1 cellular context compared by ENCODE assay signal in the genomic region with DNA sequence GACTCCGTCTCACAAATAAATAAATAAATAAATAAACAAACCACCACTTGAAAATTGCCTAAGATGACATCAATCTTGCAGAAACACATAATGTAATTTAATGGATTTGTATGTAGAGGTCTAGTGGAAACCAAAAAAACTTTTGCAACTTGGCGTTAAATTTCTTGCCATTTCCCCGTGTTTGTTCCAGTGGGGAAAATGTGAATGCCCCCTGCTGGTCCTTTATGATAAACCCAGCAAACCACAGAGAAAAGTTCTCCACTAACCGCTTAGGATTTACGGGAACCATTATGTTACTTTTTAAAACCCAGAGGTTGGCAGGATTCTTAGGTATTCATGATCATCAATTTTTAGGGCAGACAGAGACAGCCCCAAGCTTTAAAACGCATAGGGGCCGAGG.
TF ChIP-seq lines count a peak whose summit lies in the region.

No MANE protein-coding gene starts in this region.

TF ChIP-seq in GM12878, 131 proteins besides CTCF, POLR2A, EP300 and RAD21:
- TF ChIP-seq TARDBP (IDR thresholded peaks at IDR 0.05; ENCODE audit: borderline replicate concordance) = no peak
- no peak for TF ChIP-seq NFXL1 (IDR thresholded peaks at IDR 0.05; ENCODE audit: borderline replicate concordance)
- no peak for TF ChIP-seq HDGF (IDR thresholded peaks at IDR 0.05)
- TF ChIP-seq, protein P1, sequence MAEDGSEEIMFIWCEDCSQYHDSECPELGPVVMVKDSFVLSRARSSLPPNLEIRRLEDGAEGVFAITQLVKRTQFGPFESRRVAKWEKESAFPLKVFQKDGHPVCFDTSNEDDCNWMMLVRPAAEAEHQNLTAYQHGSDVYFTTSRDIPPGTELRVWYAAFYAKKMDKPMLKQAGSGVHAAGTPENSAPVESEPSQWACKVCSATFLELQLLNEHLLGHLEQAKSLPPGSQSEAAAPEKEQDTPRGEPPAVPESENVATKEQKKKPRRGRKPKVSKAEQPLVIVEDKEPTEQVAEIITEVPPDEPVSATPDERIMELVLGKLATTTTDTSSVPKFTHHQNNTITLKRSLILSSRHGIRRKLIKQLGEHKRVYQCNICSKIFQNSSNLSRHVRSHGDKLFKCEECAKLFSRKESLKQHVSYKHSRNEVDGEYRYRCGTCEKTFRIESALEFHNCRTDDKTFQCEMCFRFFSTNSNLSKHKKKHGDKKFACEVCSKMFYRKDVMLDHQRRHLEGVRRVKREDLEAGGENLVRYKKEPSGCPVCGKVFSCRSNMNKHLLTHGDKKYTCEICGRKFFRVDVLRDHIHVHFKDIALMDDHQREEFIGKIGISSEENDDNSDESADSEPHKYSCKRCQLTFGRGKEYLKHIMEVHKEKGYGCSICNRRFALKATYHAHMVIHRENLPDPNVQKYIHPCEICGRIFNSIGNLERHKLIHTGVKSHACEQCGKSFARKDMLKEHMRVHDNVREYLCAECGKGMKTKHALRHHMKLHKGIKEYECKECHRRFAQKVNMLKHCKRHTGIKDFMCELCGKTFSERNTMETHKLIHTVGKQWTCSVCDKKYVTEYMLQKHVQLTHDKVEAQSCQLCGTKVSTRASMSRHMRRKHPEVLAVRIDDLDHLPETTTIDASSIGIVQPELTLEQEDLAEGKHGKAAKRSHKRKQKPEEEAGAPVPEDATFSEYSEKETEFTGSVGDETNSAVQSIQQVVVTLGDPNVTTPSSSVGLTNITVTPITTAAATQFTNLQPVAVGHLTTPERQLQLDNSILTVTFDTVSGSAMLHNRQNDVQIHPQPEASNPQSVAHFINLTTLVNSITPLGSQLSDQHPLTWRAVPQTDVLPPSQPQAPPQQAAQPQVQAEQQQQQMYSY (CRISPR knock-in tag; IDR thresholded peaks at IDR 0.05) = no peak
- TF ChIP-seq, protein P2, sequence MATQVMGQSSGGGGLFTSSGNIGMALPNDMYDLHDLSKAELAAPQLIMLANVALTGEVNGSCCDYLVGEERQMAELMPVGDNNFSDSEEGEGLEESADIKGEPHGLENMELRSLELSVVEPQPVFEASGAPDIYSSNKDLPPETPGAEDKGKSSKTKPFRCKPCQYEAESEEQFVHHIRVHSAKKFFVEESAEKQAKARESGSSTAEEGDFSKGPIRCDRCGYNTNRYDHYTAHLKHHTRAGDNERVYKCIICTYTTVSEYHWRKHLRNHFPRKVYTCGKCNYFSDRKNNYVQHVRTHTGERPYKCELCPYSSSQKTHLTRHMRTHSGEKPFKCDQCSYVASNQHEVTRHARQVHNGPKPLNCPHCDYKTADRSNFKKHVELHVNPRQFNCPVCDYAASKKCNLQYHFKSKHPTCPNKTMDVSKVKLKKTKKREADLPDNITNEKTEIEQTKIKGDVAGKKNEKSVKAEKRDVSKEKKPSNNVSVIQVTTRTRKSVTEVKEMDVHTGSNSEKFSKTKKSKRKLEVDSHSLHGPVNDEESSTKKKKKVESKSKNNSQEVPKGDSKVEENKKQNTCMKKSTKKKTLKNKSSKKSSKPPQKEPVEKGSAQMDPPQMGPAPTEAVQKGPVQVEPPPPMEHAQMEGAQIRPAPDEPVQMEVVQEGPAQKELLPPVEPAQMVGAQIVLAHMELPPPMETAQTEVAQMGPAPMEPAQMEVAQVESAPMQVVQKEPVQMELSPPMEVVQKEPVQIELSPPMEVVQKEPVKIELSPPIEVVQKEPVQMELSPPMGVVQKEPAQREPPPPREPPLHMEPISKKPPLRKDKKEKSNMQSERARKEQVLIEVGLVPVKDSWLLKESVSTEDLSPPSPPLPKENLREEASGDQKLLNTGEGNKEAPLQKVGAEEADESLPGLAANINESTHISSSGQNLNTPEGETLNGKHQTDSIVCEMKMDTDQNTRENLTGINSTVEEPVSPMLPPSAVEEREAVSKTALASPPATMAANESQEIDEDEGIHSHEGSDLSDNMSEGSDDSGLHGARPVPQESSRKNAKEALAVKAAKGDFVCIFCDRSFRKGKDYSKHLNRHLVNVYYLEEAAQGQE (IDR thresholded peaks at IDR 0.05; ENCODE audit: low read depth, low read length) = no peak
- no peak for TF ChIP-seq RELA (IDR thresholded peaks at IDR 0.05; ENCODE audit: borderline replicate concordance, partially characterized antibody)
- TF ChIP-seq, protein P3, sequence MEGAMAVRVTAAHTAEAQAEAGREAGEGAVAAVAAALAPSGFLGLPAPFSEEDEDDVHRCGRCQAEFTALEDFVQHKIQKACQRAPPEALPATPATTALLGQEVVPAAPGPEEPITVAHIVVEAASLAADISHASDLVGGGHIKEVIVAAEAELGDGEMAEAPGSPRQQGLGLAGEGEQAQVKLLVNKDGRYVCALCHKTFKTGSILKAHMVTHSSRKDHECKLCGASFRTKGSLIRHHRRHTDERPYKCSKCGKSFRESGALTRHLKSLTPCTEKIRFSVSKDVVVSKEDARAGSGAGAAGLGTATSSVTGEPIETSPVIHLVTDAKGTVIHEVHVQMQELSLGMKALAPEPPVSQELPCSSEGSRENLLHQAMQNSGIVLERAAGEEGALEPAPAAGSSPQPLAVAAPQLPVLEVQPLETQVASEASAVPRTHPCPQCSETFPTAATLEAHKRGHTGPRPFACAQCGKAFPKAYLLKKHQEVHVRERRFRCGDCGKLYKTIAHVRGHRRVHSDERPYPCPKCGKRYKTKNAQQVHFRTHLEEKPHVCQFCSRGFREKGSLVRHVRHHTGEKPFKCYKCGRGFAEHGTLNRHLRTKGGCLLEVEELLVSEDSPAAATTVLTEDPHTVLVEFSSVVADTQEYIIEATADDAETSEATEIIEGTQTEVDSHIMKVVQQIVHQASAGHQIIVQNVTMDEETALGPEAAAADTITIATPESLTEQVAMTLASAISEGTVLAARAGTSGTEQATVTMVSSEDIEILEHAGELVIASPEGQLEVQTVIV (IDR thresholded peaks at IDR 0.05; ENCODE audit: borderline replicate concordance, partially characterized antibody) = no peak
- no peak for TF ChIP-seq ATF7 (IDR thresholded peaks at IDR 0.05; ENCODE audit: low read depth)
- TF ChIP-seq EED (IDR thresholded peaks at IDR 0.05; ENCODE audit: low read depth) = no peak
- TF ChIP-seq, protein P4, sequence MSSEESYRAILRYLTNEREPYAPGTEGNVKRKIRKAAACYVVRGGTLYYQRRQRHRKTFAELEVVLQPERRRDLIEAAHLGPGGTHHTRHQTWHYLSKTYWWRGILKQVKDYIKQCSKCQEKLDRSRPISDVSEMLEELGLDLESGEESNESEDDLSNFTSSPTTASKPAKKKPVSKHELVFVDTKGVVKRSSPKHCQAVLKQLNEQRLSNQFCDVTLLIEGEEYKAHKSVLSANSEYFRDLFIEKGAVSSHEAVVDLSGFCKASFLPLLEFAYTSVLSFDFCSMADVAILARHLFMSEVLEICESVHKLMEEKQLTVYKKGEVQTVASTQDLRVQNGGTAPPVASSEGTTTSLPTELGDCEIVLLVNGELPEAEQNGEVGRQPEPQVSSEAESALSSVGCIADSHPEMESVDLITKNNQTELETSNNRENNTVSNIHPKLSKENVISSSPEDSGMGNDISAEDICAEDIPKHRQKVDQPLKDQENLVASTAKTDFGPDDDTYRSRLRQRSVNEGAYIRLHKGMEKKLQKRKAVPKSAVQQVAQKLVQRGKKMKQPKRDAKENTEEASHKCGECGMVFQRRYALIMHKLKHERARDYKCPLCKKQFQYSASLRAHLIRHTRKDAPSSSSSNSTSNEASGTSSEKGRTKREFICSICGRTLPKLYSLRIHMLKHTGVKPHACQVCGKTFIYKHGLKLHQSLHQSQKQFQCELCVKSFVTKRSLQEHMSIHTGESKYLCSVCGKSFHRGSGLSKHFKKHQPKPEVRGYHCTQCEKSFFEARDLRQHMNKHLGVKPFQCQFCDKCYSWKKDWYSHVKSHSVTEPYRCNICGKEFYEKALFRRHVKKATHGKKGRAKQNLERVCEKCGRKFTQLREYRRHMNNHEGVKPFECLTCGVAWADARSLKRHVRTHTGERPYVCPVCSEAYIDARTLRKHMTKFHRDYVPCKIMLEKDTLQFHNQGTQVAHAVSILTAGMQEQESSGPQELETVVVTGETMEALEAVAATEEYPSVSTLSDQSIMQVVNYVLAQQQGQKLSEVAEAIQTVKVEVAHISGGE (CRISPR knock-in tag; IDR thresholded peaks at IDR 0.05) = no peak
